ENCODE assay signal across 21 cellular contexts in genomic region chr10:42992156-42992956, GRCh38.
"Had no signal": no experiment of that assay in that cellular context is flagged by ENCODE, and none has a peak within 500 bp of the region (broad histone marks: within the 10 kb centered on the region; RNA-seq: fewer than 3 reads in every experiment).

No MANE protein-coding gene starts in this region.

- H3K9me3 Mint-ChIP-seq: activated naive CD4-positive, alpha-beta T cell treated with anti-CD3 and anti-CD28 coated beads, Interleukin-2, amount 10 ng/mL, durations not matched to agents 7 days and 5 days; activated T-cell treated with anti-CD3 and anti-CD28 coated beads, Interleukin-2, amount 50 U/mL, for 4 hours; endodermal cell; mesothelial cell of epicardium; naive thymus-derived CD8-positive, alpha-beta T cell; neural progenitor cell; stimulated activated naive CD8-positive, alpha-beta T cell treated with anti-CD3 and anti-CD28 coated beads, Interleukin-15, Interleukin-2, amounts not matched to agents 100 ng/mL and 50 ng/mL, for 24 hours had no signal

- DNase-seq: activated CD4-positive, alpha-beta T cell treated with anti-CD3 and anti-CD28 coated beads for 1 hour; activated CD4-positive, alpha-beta T cell treated with anti-CD3 and anti-CD28 coated beads, Interleukin-2, amount 50 U/mL, for 4 hours; activated naive CD4-positive, alpha-beta T cell treated with anti-CD3 and anti-CD28 coated beads, Interleukin-2, amount 10 ng/mL, durations not matched to agents 7 days and 5 days; activated T-cell treated with anti-CD3 and anti-CD28 coated beads, Interleukin-2, amount 50 U/mL, for 4 hours; amygdala; cortex of kidney; endodermal cell; foreskin fibroblast; naive thymus-derived CD8-positive, alpha-beta T cell; stimulated activated CD4-positive, alpha-beta T cell treated with anti-CD3 and anti-CD28 coated beads, Interleukin-12 subunit alpha, Interleukin-12 subunit beta, amount 100 ng/mL, for 4 hours; substantia nigra; tibial artery; WERI-Rb-1 had no signal

- H3K4me1 Mint-ChIP-seq: activated naive CD4-positive, alpha-beta T cell treated with anti-CD3 and anti-CD28 coated beads, Interleukin-2, amount 10 ng/mL, durations not matched to agents 7 days and 5 days; endodermal cell had no signal

- H3K27me3 ChIP-seq: left lung, neural progenitor cell, right atrium auricular region had no signal

- H3K4me1 ChIP-seq: left lung, neural progenitor cell, psoas muscle, right atrium auricular region, tibial artery had no signal

- H3K4me3 Mint-ChIP-seq: activated naive CD4-positive, alpha-beta T cell treated with anti-CD3 and anti-CD28 coated beads, Interleukin-2, amount 10 ng/mL, durations not matched to agents 7 days and 5 days; activated T-cell treated with anti-CD3 and anti-CD28 coated beads, Interleukin-2, amount 50 U/mL, for 4 hours; endodermal cell; mesothelial cell of epicardium; neural progenitor cell; stimulated activated naive CD8-positive, alpha-beta T cell treated with anti-CD3 and anti-CD28 coated beads, Interleukin-15, Interleukin-2, amounts not matched to agents 100 ng/mL and 50 ng/mL, for 24 hours had no signal

- H3K4me3 ChIP-seq: left lung, neural progenitor cell, psoas muscle, right atrium auricular region, SK-N-MC, tibial artery had no signal

- H3K36me3 ChIP-seq: left lung, neural progenitor cell, right atrium auricular region, tibial artery, WERI-Rb-1 had no signal

- H3K9me3 ChIP-seq: left lung, psoas muscle, right atrium auricular region, tibial artery had no signal

- H3K27ac ChIP-seq: epithelial cell of prostate, left lung, neural progenitor cell, psoas muscle, right atrium auricular region, SK-N-MC, tibial artery, WERI-Rb-1 had no signal

- ATAC-seq: activated T-cell treated with anti-CD3 and anti-CD28 coated beads, Interleukin-2, amount 50 U/mL, for 4 hours; left lung; naive thymus-derived CD8-positive, alpha-beta T cell; psoas muscle had no signal

- H3K36me3 Mint-ChIP-seq: activated naive CD4-positive, alpha-beta T cell treated with anti-CD3 and anti-CD28 coated beads, Interleukin-2, amount 10 ng/mL, durations not matched to agents 7 days and 5 days; mesothelial cell of epicardium; naive thymus-derived CD8-positive, alpha-beta T cell; neural progenitor cell had no signal

- H3K27me3 Mint-ChIP-seq: naive thymus-derived CD8-positive, alpha-beta T cell; stimulated activated naive CD8-positive, alpha-beta T cell treated with anti-CD3 and anti-CD28 coated beads, Interleukin-15, Interleukin-2, amounts not matched to agents 100 ng/mL and 50 ng/mL, for 24 hours had no signal

- H3K27ac Mint-ChIP-seq: activated naive CD4-positive, alpha-beta T cell treated with anti-CD3 and anti-CD28 coated beads, Interleukin-2, amount 10 ng/mL, durations not matched to agents 7 days and 5 days; endodermal cell; mesothelial cell of epicardium; naive thymus-derived CD8-positive, alpha-beta T cell; neural progenitor cell; stimulated activated naive CD8-positive, alpha-beta T cell treated with anti-CD3 and anti-CD28 coated beads, Interleukin-15, Interleukin-2, amounts not matched to agents 100 ng/mL and 50 ng/mL, for 24 hours had no signal
